In the genomic region with DNA sequence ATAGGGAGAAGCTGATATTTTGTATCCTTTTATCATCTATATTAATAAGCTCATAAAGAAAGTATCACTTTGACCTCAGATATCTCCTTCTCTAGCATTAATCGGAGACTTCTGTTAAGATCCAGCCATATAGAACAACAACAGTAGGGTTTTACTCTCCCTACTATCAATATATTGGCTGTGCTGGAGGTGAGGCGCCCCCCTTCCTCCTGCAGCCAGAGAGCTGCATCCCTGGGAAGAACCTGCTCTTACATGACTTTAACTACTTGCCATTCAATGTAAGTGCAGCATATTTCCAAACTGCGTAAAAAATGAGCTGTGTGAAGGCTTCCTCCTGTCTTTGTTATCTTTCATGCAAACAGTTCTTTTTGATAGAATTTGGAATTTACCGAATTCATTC, we compare ENCODE assay signal across 20 cellular contexts.
"Had no signal": no experiment of that assay in that cellular context is flagged by ENCODE, and none has a peak within 500 bp of the region (broad histone marks: within the 10 kb centered on the region; RNA-seq: fewer than 3 reads in every experiment).

No MANE protein-coding gene starts in this region.

- H3K27me3 ChIP-seq: adrenal gland, gastroesophageal sphincter, heart right ventricle, tibial artery, uterus had no signal

- H3K4me3 ChIP-seq: adrenal gland, esophagus muscularis mucosa, gastroesophageal sphincter, heart right ventricle, lower lobe of right lung, tibial artery, uterus had no signal

- H3K36me3 ChIP-seq: adrenal gland, esophagus muscularis mucosa, gastroesophageal sphincter, heart right ventricle, lower lobe of right lung, tibial artery, uterus, WERI-Rb-1 had no signal

- FAIRE-seq: endothelial cell of umbilical vein had no signal

- H3K4me1 ChIP-seq: adrenal gland, esophagus muscularis mucosa, gastroesophageal sphincter, heart right ventricle, lower lobe of right lung, uterus had no signal

- H3K9me3 ChIP-seq: adrenal gland, esophagus muscularis mucosa, gastroesophageal sphincter, heart right ventricle, lower lobe of right lung, tibial artery, uterus had no signal

- DNase-seq: activated CD4-positive, alpha-beta memory T cell treated with anti-CD3 and anti-CD28 coated beads for 36 hours; activated gamma-delta T cell treated with Interleukin-2 at 50 U/mL for 16 hours; activated T-cell treated with anti-CD3 and anti-CD28 coated beads for 4 hours; adrenal gland; effector CD8-positive, alpha-beta T cell; heart right ventricle; islet precursor cell; left colon; lower lobe of right lung; naive thymus-derived CD8-positive, alpha-beta T cell; nucleus accumbens; retina; stimulated activated naive CD8-positive, alpha-beta T cell treated with anti-CD3 and anti-CD28 coated beads, Interleukin-15, Interleukin-2, amounts not matched to agents 100 U/mL and 50 U/mL, for 24 hours; substantia nigra; tibial artery; uterus; WERI-Rb-1 had no signal

- H3K27ac ChIP-seq: adrenal gland, esophagus muscularis mucosa, gastroesophageal sphincter, heart right ventricle, lower lobe of right lung, tibial artery, uterus, WERI-Rb-1 had no signal
